ENCODE assay signal across 8 cellular contexts in genomic region chr19:1592023-1592754, GRCh38. TPM values are rescaled to one million over a fixed set of nuclear protein-coding genes. Genes with fewer than 3 reads are reported as not detected.
DNase-seq lines count a peak whose midpoint lies in the region; ATAC-seq lines count a peak whose summit lies in the region.

No MANE protein-coding gene starts in this region.

- DNase-seq in AG08395 (ENCODE audit: low spot score) (peak; percentile 98), NCI-H2196 treated with DMSO at 0.1 percent for 48 hours (lab: John Stamatoyannopoulos, UW; ENCODE audit: unreplicated experiment) (peak; percentile 76), cerebellum (ENCODE audit: low spot score) (peak; percentile 95), kidney tubule cell (ENCODE audit: low spot score) (peak; percentile 93)
- DNase-seq in activated CD4-positive, alpha-beta T cell treated with anti-CD3 and anti-CD28 coated beads for 1 hour: peak; percentile 72
- peak; percentile 58 to 77 for DNase-seq in stimulated activated CD4-positive, alpha-beta T cell treated with anti-CD3 and anti-CD28 coated beads, Interleukin-15, amount 100 ng/mL, for 48 hours (ENCODE audit: low read depth in 2 of 2)

- ATAC-seq in GM18861 (IDR thresholded peaks at IDR 0.05; ENCODE audit: unreplicated experiment): peak; percentile 57
- peak; percentile 53 for ATAC-seq in HG03066 (IDR thresholded peaks at IDR 0.05; ENCODE audit: low read depth, unreplicated experiment)

RNA-seq across cellular contexts. Expression of gene MBD3, which starts 0.5 kb away (rescaled TPM):
- total RNA-seq in cerebellum: 39.5 TPM

RNA-seq across cellular contexts. Expression of gene UQCR11, which starts 13.1 kb away (rescaled TPM):
- 34.8 TPM for total RNA-seq in cerebellum

RNA-seq across cellular contexts. Expression of gene MEX3D, which starts 24.1 kb away (rescaled TPM):
- total RNA-seq in cerebellum: 36.5 TPM

Comparison
In these comparisons a context has a peak if more than half of its experiments do, and no peak if none do; other contexts are left out.
1. Peak in every context shown above with its lines: DNase-seq and ATAC-seq.